8 cellular contexts compared by ENCODE assay signal in genomic region chr9:98074119-98074990, GRCh38. TPM values are rescaled to one million over a fixed set of nuclear protein-coding genes. Genes with fewer than 3 reads are reported as not detected.
DNase-seq lines count a peak whose midpoint lies in the region; ATAC-seq, FAIRE-seq and TF ChIP-seq lines count a peak whose summit lies in the region.

No MANE protein-coding gene starts in this region.

- H4K20me1 ChIP-seq in endothelial cell of umbilical vein (replicated peaks; ENCODE audit: control insufficient read depth, extremely low read depth, insufficient read depth, low read length): no peaks in the 10 kb centered on the region

- peaks cover 0 to 5% of the 10 kb centered on the region in 2 experiments for H3K36me3 ChIP-seq in endothelial cell of umbilical vein (ENCODE audit: control insufficient read depth in 2 of 2, extremely low read depth in 1 of 2, insufficient read depth in 2 of 2, low read length in 2 of 2)

- no peaks in the 10 kb centered on the region for H3K27me3 ChIP-seq in endothelial cell of umbilical vein (ENCODE audit: control insufficient read depth in 2 of 2, insufficient read depth in 2 of 2, low read length in 2 of 2)

- no peak overlapping the region for H3K9ac ChIP-seq in endothelial cell of umbilical vein (replicated peaks; ENCODE audit: extremely low read depth, insufficient read depth, low read length)

- FAIRE-seq in GM19239 (lab: Jason Lieb, UNC) (peak; percentile 55), endothelial cell of umbilical vein (lab: Jason Lieb, UNC) (peak; percentile 79)

- no peaks in the 10 kb centered on the region for H3K9me3 Mint-ChIP-seq in activated CD8-positive, alpha-beta memory T cell treated with anti-CD3 and anti-CD28 coated beads, Interleukin-2, amount 10 ng/mL, durations not matched to agents 7 days and 5 days (ENCODE audit: low read depth)
- H3K9me3 Mint-ChIP-seq in stimulated activated memory B cell treated with anti-CD40 and anti-IgM and Interleukin-4, amounts not matched to agents 10 μg/mL and 1 μg/mL and 100 μg/mL, for 72 hours: no peaks in the 10 kb centered on the region

- no peaks in the 10 kb centered on the region for H3K27me3 Mint-ChIP-seq in activated CD8-positive, alpha-beta memory T cell treated with anti-CD3 and anti-CD28 coated beads, Interleukin-2, amount 10 ng/mL, durations not matched to agents 7 days and 5 days
- H3K27me3 Mint-ChIP-seq in stimulated activated memory B cell treated with anti-CD40 and anti-IgM and Interleukin-4, amounts not matched to agents 10 μg/mL and 1 μg/mL and 100 μg/mL, for 72 hours: no peaks in the 10 kb centered on the region

- peak overlapping the region; percentile 88 for H3K27ac Mint-ChIP-seq in activated CD8-positive, alpha-beta memory T cell treated with anti-CD3 and anti-CD28 coated beads, Interleukin-2, amount 10 ng/mL, durations not matched to agents 7 days and 5 days
- peak overlapping the region; percentile 36 for H3K27ac Mint-ChIP-seq in stimulated activated memory B cell treated with anti-CD40 and anti-IgM and Interleukin-4, amounts not matched to agents 10 μg/mL and 1 μg/mL and 100 μg/mL, for 72 hours

- POLR2A ChIA-PET in endothelial cell of umbilical vein (lab: Charles Lee): interaction anchor here (1.4 kb wide), 1 partner anchor 18 kb away, joined by 3 read pairs; no protein-coding TSS in a partner anchor

- no peak overlapping the region for H3K4me3 ChIP-seq in endothelial cell of umbilical vein (replicated peaks in 1 of 3; ENCODE audit: insufficient read depth in 1 of 3, low read depth in 1 of 3, low read length in 3 of 3)

- H3K9me1 ChIP-seq in endothelial cell of umbilical vein (replicated peaks; ENCODE audit: control insufficient read depth, extremely low read depth, insufficient read depth, low read length): no peaks in the 10 kb centered on the region

- no peak for TF ChIP-seq POLR2A in endothelial cell of umbilical vein (IDR thresholded peaks at IDR 0.05; ENCODE audit: low read depth, low read length)

- BruUV-seq in endothelial cell of umbilical vein (replicated peaks; lab: Mats Ljungman, UMichigan): no TSS peak

- H3K9me3 ChIP-seq in endothelial cell of umbilical vein (replicated peaks; ENCODE audit: control insufficient read depth, insufficient read depth, low read length): no peaks in the 10 kb centered on the region

- peaks cover 35% of the 10 kb centered on the region for H3K4me1 Mint-ChIP-seq in activated CD8-positive, alpha-beta memory T cell treated with anti-CD3 and anti-CD28 coated beads, Interleukin-2, amount 10 ng/mL, durations not matched to agents 7 days and 5 days
- H3K4me1 Mint-ChIP-seq in stimulated activated memory B cell treated with anti-CD40 and anti-IgM and Interleukin-4, amounts not matched to agents 10 μg/mL and 1 μg/mL and 100 μg/mL, for 72 hours: peaks cover 17% of the 10 kb centered on the region

- ATAC-seq in activated CD8-positive, alpha-beta memory T cell treated with anti-CD3 and anti-CD28 coated beads, Interleukin-2, amount 10 ng/mL, durations not matched to agents 7 days and 5 days: peak; percentile 37
- ATAC-seq in stimulated activated memory B cell treated with anti-CD40 and anti-IgM and Interleukin-4, amounts not matched to agents 10 μg/mL and 1 μg/mL and 100 μg/mL, for 72 hours: no peak
- ATAC-seq in HG03457 (IDR thresholded peaks at IDR 0.05; ENCODE audit: unreplicated experiment): no peak

- H3K4me1 ChIP-seq in endothelial cell of umbilical vein (ENCODE audit: control insufficient read depth, extremely low read depth, insufficient read depth, low read length): no peaks in the 10 kb centered on the region

- intact Hi-C loops in endothelial cell of umbilical vein (cut with micrococcal nuclease): loop anchor here (1.0 to 5.0 kb wide), 7 partner anchors 118 to 718 kb away; partner anchors contain the start of genes CORO2A and TBC1D2

- CTCF ChIA-PET in activated CD8-positive, alpha-beta memory T cell treated with anti-CD3 and anti-CD28 coated beads, Interleukin-2, amount 10 ng/mL, durations not matched to agents 7 days and 5 days (lab: Charles Lee): interaction anchor here (0.6 to 3.5 kb wide), 29 partner anchors 11 to 241 kb away, joined by 3 to 19 read pairs (median 4); partner anchors contain the start of genes NANS, TBC1D2 and TRIM14
- CTCF ChIA-PET in endothelial cell of umbilical vein (lab: Charles Lee): interaction anchor here (0.6 to 2.9 kb wide), 24 partner anchors 8 to 702 kb away, joined by 3 to 23 read pairs (median 3); partner anchors contain the start of genes NANS, TBC1D2 and TRMO

- no peak overlapping the region for H3K4me3 Mint-ChIP-seq in activated CD8-positive, alpha-beta memory T cell treated with anti-CD3 and anti-CD28 coated beads, Interleukin-2, amount 10 ng/mL, durations not matched to agents 7 days and 5 days
- no peak overlapping the region for H3K4me3 Mint-ChIP-seq in stimulated activated memory B cell treated with anti-CD40 and anti-IgM and Interleukin-4, amounts not matched to agents 10 μg/mL and 1 μg/mL and 100 μg/mL, for 72 hours

- H3K4me2 ChIP-seq in endothelial cell of umbilical vein (ENCODE audit: insufficient read depth, low read length): no peak overlapping the region

- TF ChIP-seq CTCF in endothelial cell of umbilical vein (IDR thresholded peaks at IDR 0.05; ENCODE audit: extremely low read depth in 1 of 2, insufficient read depth in 1 of 2, low read depth in 1 of 2, low read length in 2 of 2): peak; percentile 87 to 93

- H3K27ac ChIP-seq in endothelial cell of umbilical vein (ENCODE audit: insufficient read depth, low read depth, low read length): no peak overlapping the region

- no peak overlapping the region for H2AFZ ChIP-seq in endothelial cell of umbilical vein (ENCODE audit: low read depth, low read length)

- peaks cover 16% of the 10 kb centered on the region for H3K36me3 Mint-ChIP-seq in activated CD8-positive, alpha-beta memory T cell treated with anti-CD3 and anti-CD28 coated beads, Interleukin-2, amount 10 ng/mL, durations not matched to agents 7 days and 5 days
- peaks cover 14% of the 10 kb centered on the region for H3K36me3 Mint-ChIP-seq in stimulated activated memory B cell treated with anti-CD40 and anti-IgM and Interleukin-4, amounts not matched to agents 10 μg/mL and 1 μg/mL and 100 μg/mL, for 72 hours

- DNase-seq in AG08395 (ENCODE audit: low spot score): peak; percentile 78
- peak; percentile 59 for DNase-seq in GM19239 (ENCODE audit: insufficient read length, low spot score)
- peak; percentile 63 for DNase-seq in NCI-H460 (ENCODE audit: extremely low read depth, low read depth)
- peak; percentile 76 for DNase-seq in activated CD8-positive, alpha-beta memory T cell treated with anti-CD3 and anti-CD28 coated beads, Interleukin-2, amount 10 ng/mL, durations not matched to agents 7 days and 5 days
- DNase-seq in endothelial cell of umbilical vein (ENCODE audit: low read depth, low spot score): peak; percentile 64
- DNase-seq in mucosa of gallbladder (ENCODE audit: low spot score): peak; percentile 64

- dilution Hi-C loops in endothelial cell of umbilical vein (cut with MboI; ENCODE audit: extremely low pct_ligation_motif_present, low sequenced_read_pairs): no loop called here

- peaks cover 20% of the 10 kb centered on the region for H3K79me2 ChIP-seq in endothelial cell of umbilical vein (ENCODE audit: control insufficient read depth, insufficient read depth, low read length)

TF ChIP-seq in endothelial cell of umbilical vein, 7 proteins besides CTCF, POLR2A, EP300 and RAD21 (continues in another document):
- TF ChIP-seq EZH2 (IDR thresholded peaks at IDR 0.05; ENCODE audit: borderline replicate concordance, low read depth, low read length, severe bottlenecking): no peak
- TF ChIP-seq MYC (IDR thresholded peaks at IDR 0.05; ENCODE audit: low read depth, low read length): no peak
- no peak for TF ChIP-seq FOS (IDR thresholded peaks at IDR 0.05; ENCODE audit: borderline replicate concordance, insufficient read depth, low read length)
- no peak for TF ChIP-seq GATA2 (IDR thresholded peaks at IDR 0.05; ENCODE audit: insufficient read depth, insufficient read length, low read depth, low read length)
- no peak for TF ChIP-seq POLR2AphosphoS5 (IDR thresholded peaks at IDR 0.05; ENCODE audit: insufficient read depth, low read depth, low read length)
- no peak for TF ChIP-seq JUN (IDR thresholded peaks at IDR 0.05; ENCODE audit: borderline replicate concordance, insufficient read depth, insufficient read length, low read depth)

RNA-seq across cellular contexts. Expression of gene NANS, which starts 17.8 kb away (rescaled TPM):
- total RNA-seq in NCI-H460 (2014; rRNA removed; shearing (Covaris generic)): 75.5 and 80.8 TPM in 2 replicates
- polyA plus RNA-seq in NCI-H460 (2014; cell fraction: nucleus; rRNA removed): 52.2 and 69.8 TPM in 2 replicates
- total RNA-seq in activated CD8-positive, alpha-beta memory T cell treated with anti-CD3 and anti-CD28 coated beads, Interleukin-2, amount 10 ng/mL, durations not matched to agents 7 days and 5 days: 10 to 100 TPM; 35.5 to 47.8 TPM
- 72.5 and 85.1 TPM in 2 replicates for total RNA-seq in endothelial cell of umbilical vein
- 95.3 and 108 TPM in 2 replicates for polyA plus RNA-seq in endothelial cell of umbilical vein
- 113 and 131 TPM in 2 replicates for polyA plus RNA-seq in endothelial cell of umbilical vein (2011; cell fraction: cytosol; rRNA removed)
- 68.5 and 72.1 TPM in 2 replicates for polyA plus RNA-seq in endothelial cell of umbilical vein (2011; cell fraction: nucleus; rRNA removed)
- polyA plus RNA-seq in endothelial cell of umbilical vein (2012): 156 and 181 TPM in 2 replicates
- polyA minus RNA-seq in endothelial cell of umbilical vein: 57.2 and 66.6 TPM in 2 replicates
- polyA minus RNA-seq in endothelial cell of umbilical vein (2011; cell fraction: cytosol; rRNA and poly(A)+ RNA removed): 46.9 TPM
- 22.7 and 36.4 TPM in 2 replicates for polyA minus RNA-seq in endothelial cell of umbilical vein (2011; cell fraction: nucleus; rRNA and poly(A)+ RNA removed)
- 69.3 TPM for total RNA-seq in mucosa of gallbladder

RNA-seq across cellular contexts. Expression of gene TRIM14, which starts 44.7 kb away (rescaled TPM):
- total RNA-seq in NCI-H460 (2014; rRNA removed; shearing (Covaris generic)): 8.9 and 10.4 TPM in 2 replicates
- polyA plus RNA-seq in NCI-H460 (2014; cell fraction: nucleus; rRNA removed): 33.2 and 35.6 TPM in 2 replicates
- total RNA-seq in activated CD8-positive, alpha-beta memory T cell treated with anti-CD3 and anti-CD28 coated beads, Interleukin-2, amount 10 ng/mL, durations not matched to agents 7 days and 5 days: 100 to 1,000 TPM in 1 of 2 experiments, 10 to 100 TPM in 1; 84.6 to 128 TPM
- total RNA-seq in endothelial cell of umbilical vein (7.1 and 10.7 TPM in 2 replicates), mucosa of gallbladder (44.4 TPM)
- polyA plus RNA-seq in endothelial cell of umbilical vein: 4.8 and 4.9 TPM in 2 replicates
- 5.0 and 5.2 TPM in 2 replicates for polyA plus RNA-seq in endothelial cell of umbilical vein (2011; cell fraction: cytosol; rRNA removed)
- polyA plus RNA-seq in endothelial cell of umbilical vein (2011; cell fraction: nucleus; rRNA removed): 5.0 and 6.5 TPM in 2 replicates
- 9.2 and 9.5 TPM in 2 replicates for polyA plus RNA-seq in endothelial cell of umbilical vein (2012)
- 3.6 and 3.9 TPM in 2 replicates for polyA minus RNA-seq in endothelial cell of umbilical vein
- polyA minus RNA-seq in endothelial cell of umbilical vein (2011; cell fraction: cytosol; rRNA and poly(A)+ RNA removed): 19.6 TPM
- polyA minus RNA-seq in endothelial cell of umbilical vein (2011; cell fraction: nucleus; rRNA and poly(A)+ RNA removed): 2.6 and 4.1 TPM in 2 replicates
